Comparison of ENCODE assay signal across 14 cellular contexts in genomic region chr13:39515231-39515630, GRCh38.
"Had no signal": no experiment of that assay in that cellular context is flagged by ENCODE, and none has a peak within 500 bp of the region (broad histone marks: within the 10 kb centered on the region; RNA-seq: fewer than 3 reads in every experiment).

No MANE protein-coding gene starts in this region.

- H3K27me3 ChIP-seq: brain microvascular endothelial cell, esophagus squamous epithelium, tibial artery, uterus had no signal

- H3K4me1 Mint-ChIP-seq: activated naive CD8-positive, alpha-beta T cell treated with anti-CD3 and anti-CD28 coated beads for 36 hours; stimulated activated memory B cell treated with anti-CD40 and anti-IgM and Interleukin-4, amounts not matched to agents 10 μg/mL and 1 μg/mL and 100 μg/mL, for 72 hours had no signal

- H3K4me1 ChIP-seq: parathyroid adenoma, uterus had no signal

- H3K9me3 Mint-ChIP-seq: activated naive CD8-positive, alpha-beta T cell treated with anti-CD3 and anti-CD28 coated beads for 36 hours; activated T-helper 1 cell treated with anti-CD3 and anti-CD28 coated beads, Interleukin-12 subunit alpha, Interleukin-12 subunit beta, Interleukin-2, Interleukin-4 antibody, amounts not matched to agents 30 ng/mL and 10 ng/mL and 1 ng/mL, durations not matched to agents 14 hours and 24 hours and 36 hours; stimulated activated memory B cell treated with anti-CD40 and anti-IgM and Interleukin-4, amounts not matched to agents 10 μg/mL and 1 μg/mL and 100 μg/mL, for 72 hours had no signal

- H3K79me2 ChIP-seq: parathyroid adenoma had no signal

- H3K36me3 Mint-ChIP-seq: activated naive CD8-positive, alpha-beta T cell treated with anti-CD3 and anti-CD28 coated beads for 36 hours; stimulated activated memory B cell treated with anti-CD40 and anti-IgM and Interleukin-4, amounts not matched to agents 10 μg/mL and 1 μg/mL and 100 μg/mL, for 72 hours had no signal

- H3K9ac ChIP-seq: parathyroid adenoma had no signal

- H3K36me3 ChIP-seq: brain microvascular endothelial cell, esophagus squamous epithelium, lower lobe of right lung, tibial artery, uterus had no signal

- DNase-seq: activated naive CD8-positive, alpha-beta T cell treated with anti-CD3 and anti-CD28 coated beads for 36 hours; amygdala; brain microvascular endothelial cell; effector CD8-positive, alpha-beta T cell; esophagus squamous epithelium; lower lobe of right lung; midbrain; stimulated activated CD4-positive, alpha-beta T cell treated with anti-CD3 and anti-CD28 coated beads, Interleukin-2, amount 100 ng/mL, for 48 hours; tibial artery; uterus had no signal

- H3K27ac Mint-ChIP-seq: activated naive CD8-positive, alpha-beta T cell treated with anti-CD3 and anti-CD28 coated beads for 36 hours; activated T-helper 1 cell treated with anti-CD3 and anti-CD28 coated beads, Interleukin-12 subunit alpha, Interleukin-12 subunit beta, Interleukin-2, Interleukin-4 antibody, amounts not matched to agents 30 ng/mL and 10 ng/mL and 1 ng/mL, durations not matched to agents 14 hours and 24 hours and 36 hours; stimulated activated memory B cell treated with anti-CD40 and anti-IgM and Interleukin-4, amounts not matched to agents 10 μg/mL and 1 μg/mL and 100 μg/mL, for 72 hours had no signal

- H3K4me3 ChIP-seq: esophagus squamous epithelium, lower lobe of right lung, tibial artery, uterus had no signal

- H3K9me3 ChIP-seq: esophagus squamous epithelium, lower lobe of right lung, tibial artery, uterus had no signal

- ATAC-seq: activated CD4-positive, CD25-positive, alpha-beta regulatory T cell treated with anti-CD3 and anti-CD28 coated beads, Interleukin-2, amount 50 U/mL, for 24 hours; stimulated activated memory B cell treated with anti-CD40 and anti-IgM and Interleukin-4, amounts not matched to agents 10 μg/mL and 1 μg/mL and 100 μg/mL, for 72 hours had no signal

- H3K27ac ChIP-seq: brain microvascular endothelial cell, esophagus squamous epithelium, lower lobe of right lung, parathyroid adenoma, tibial artery, uterus had no signal

- H3K27me3 Mint-ChIP-seq: stimulated activated memory B cell treated with anti-CD40 and anti-IgM and Interleukin-4, amounts not matched to agents 10 μg/mL and 1 μg/mL and 100 μg/mL, for 72 hours had no signal

- H2AFZ ChIP-seq: parathyroid adenoma had no signal

- H3K4me3 Mint-ChIP-seq: activated naive CD8-positive, alpha-beta T cell treated with anti-CD3 and anti-CD28 coated beads for 36 hours; activated T-helper 1 cell treated with anti-CD3 and anti-CD28 coated beads, Interleukin-12 subunit alpha, Interleukin-12 subunit beta, Interleukin-2, Interleukin-4 antibody, amounts not matched to agents 30 ng/mL and 10 ng/mL and 1 ng/mL, durations not matched to agents 14 hours and 24 hours and 36 hours; stimulated activated memory B cell treated with anti-CD40 and anti-IgM and Interleukin-4, amounts not matched to agents 10 μg/mL and 1 μg/mL and 100 μg/mL, for 72 hours had no signal
